ENCODE assay signal across 16 cellular contexts in the genomic region with DNA sequence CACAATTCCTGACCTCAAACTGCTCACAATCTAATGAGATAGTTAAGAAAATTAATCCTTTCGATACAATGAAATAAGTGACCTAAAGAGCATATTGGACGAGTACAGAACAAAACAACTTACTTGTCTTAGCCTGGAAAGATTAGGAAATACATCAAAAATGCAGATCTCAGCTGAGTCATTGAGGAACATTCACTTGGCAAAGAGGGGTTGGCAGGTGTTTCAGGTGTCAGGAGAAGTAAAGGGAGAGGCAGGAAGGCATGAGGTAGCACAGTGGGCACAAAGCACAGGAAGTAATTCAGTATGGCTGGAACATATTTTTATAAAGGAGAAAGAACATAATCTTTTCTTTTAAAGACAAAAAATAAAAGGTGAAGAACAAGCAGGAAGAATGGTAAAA.
DNase-seq lines count a peak whose midpoint lies in the region; ATAC-seq and TF ChIP-seq lines count a peak whose summit lies in the region.
"Had no signal": no experiment of that assay in that cellular context is flagged by ENCODE, and none has a peak within 500 bp of the region (broad histone marks: within the 10 kb centered on the region; RNA-seq: fewer than 3 reads in every experiment).

No MANE protein-coding gene starts in this region.

- no peaks in the 10 kb centered on the region for H3K79me2 ChIP-seq in mammary epithelial cell (ENCODE audit: insufficient read depth, low read length)

- in situ Hi-C loops in mammary epithelial cell (cut with MboI; ENCODE audit: low sequenced_read_pairs in 2 of 2) = no loop called here

- no peaks in the 10 kb centered on the region for H3K36me3 Mint-ChIP-seq in activated T-helper 1 cell treated with anti-CD3 and anti-CD28 coated beads, Interleukin-12 subunit alpha, Interleukin-12 subunit beta, Interleukin-2, Interleukin-4 antibody, amounts not matched to agents 30 ng/mL and 10 ng/mL and 1 ng/mL, durations not matched to agents 14 hours and 24 hours and 36 hours (ENCODE audit: low read depth)
- H3K36me3 Mint-ChIP-seq: CD8-positive, alpha-beta memory T cell had no signal

- DNase-seq in DMS53 (lab: John Stamatoyannopoulos, UW) = peak; percentile 5
- no peak for DNase-seq in DMS53 treated with DMSO at 0.1 percent for 48 hours (lab: John Stamatoyannopoulos, UW; ENCODE audit: unreplicated experiment)
- peak; percentile 75 for DNase-seq in mammary epithelial cell
- peak; percentile 80 to 92 for DNase-seq in foreskin keratinocyte
- peak; percentile 6 for DNase-seq in renal cortical epithelial cell (ENCODE audit: low read depth)
- DNase-seq in activated T-helper 1 cell treated with anti-CD3 and anti-CD28 coated beads, Interleukin-12 subunit alpha, Interleukin-12 subunit beta, Interleukin-2, Interleukin-4 antibody, amounts not matched to agents 30 ng/mL and 10 ng/mL and 1 ng/mL, durations not matched to agents 14 hours and 24 hours and 36 hours (ENCODE audit: low spot score) = no peak
- DNase-seq in body of pancreas = no peak
- DNase-seq: CD8-positive, alpha-beta memory T cell; DMS79; GOT3 had no signal

- no peak overlapping the region for H3K4me3 Mint-ChIP-seq in activated T-helper 1 cell treated with anti-CD3 and anti-CD28 coated beads, Interleukin-12 subunit alpha, Interleukin-12 subunit beta, Interleukin-2, Interleukin-4 antibody, amounts not matched to agents 30 ng/mL and 10 ng/mL and 1 ng/mL, durations not matched to agents 14 hours and 24 hours and 36 hours
- H3K4me3 Mint-ChIP-seq: CD8-positive, alpha-beta memory T cell had no signal

- H3K36me3 ChIP-seq in mammary epithelial cell (ENCODE audit: insufficient read depth, low read length) (no peaks in the 10 kb centered on the region), body of pancreas (replicated peaks in 1 of 2; ENCODE audit: insufficient read depth in 1 of 2, low read depth in 2 of 2) (no peaks in the 10 kb centered on the region)
- H3K36me3 ChIP-seq: BLaER1, HAP-1 had no signal

- H3K9me3 Mint-ChIP-seq in activated T-helper 1 cell treated with anti-CD3 and anti-CD28 coated beads, Interleukin-12 subunit alpha, Interleukin-12 subunit beta, Interleukin-2, Interleukin-4 antibody, amounts not matched to agents 30 ng/mL and 10 ng/mL and 1 ng/mL, durations not matched to agents 14 hours and 24 hours and 36 hours = no peaks in the 10 kb centered on the region
- H3K9me3 Mint-ChIP-seq: CD8-positive, alpha-beta memory T cell had no signal

- no peak overlapping the region for H3K27ac Mint-ChIP-seq in activated T-helper 1 cell treated with anti-CD3 and anti-CD28 coated beads, Interleukin-12 subunit alpha, Interleukin-12 subunit beta, Interleukin-2, Interleukin-4 antibody, amounts not matched to agents 30 ng/mL and 10 ng/mL and 1 ng/mL, durations not matched to agents 14 hours and 24 hours and 36 hours
- H3K27ac Mint-ChIP-seq: CD8-positive, alpha-beta memory T cell had no signal

- H3K27me3 ChIP-seq in mammary epithelial cell (ENCODE audit: insufficient read depth, low read length) = no peaks in the 10 kb centered on the region
- no peaks in the 10 kb centered on the region for H3K27me3 ChIP-seq in foreskin keratinocyte
- H3K27me3 ChIP-seq in body of pancreas = no peaks in the 10 kb centered on the region
- H3K27me3 ChIP-seq: BLaER1 had no signal

- no peaks in the 10 kb centered on the region for H3K4me1 Mint-ChIP-seq in activated T-helper 1 cell treated with anti-CD3 and anti-CD28 coated beads, Interleukin-12 subunit alpha, Interleukin-12 subunit beta, Interleukin-2, Interleukin-4 antibody, amounts not matched to agents 30 ng/mL and 10 ng/mL and 1 ng/mL, durations not matched to agents 14 hours and 24 hours and 36 hours (ENCODE audit: low read depth)
- H3K4me1 Mint-ChIP-seq: CD8-positive, alpha-beta memory T cell had no signal

- TF ChIP-seq CTCF in mammary epithelial cell (conservative IDR thresholded peaks at IDR 0.05 in 1 of 2, IDR thresholded peaks at IDR 0.05 in 1 of 2; ENCODE audit: extremely low read depth in 1 of 2, insufficient read depth in 1 of 2, low read depth in 1 of 2, low read length in 2 of 2) = no peak
- no peak for TF ChIP-seq CTCF in foreskin keratinocyte (conservative IDR thresholded peaks at IDR 0.05)
- TF ChIP-seq CTCF in body of pancreas (IDR thresholded peaks at IDR 0.05) = no peak

- H2AFZ ChIP-seq in mammary epithelial cell (ENCODE audit: low read depth, low read length) = peak overlapping the region; percentile 43

- dilution Hi-C loops in mammary epithelial cell (cut with HindIII; ENCODE audit: low sequenced_read_pairs) = no loop called here

- H3K4me1 ChIP-seq in mammary epithelial cell (ENCODE audit: insufficient read depth, low read length) (peaks cover 9% of the 10 kb centered on the region), foreskin keratinocyte (peaks cover 15% of the 10 kb centered on the region), body of pancreas (no peaks in the 10 kb centered on the region)
- H3K4me1 ChIP-seq: BLaER1, HAP-1 had no signal

- no peaks in the 10 kb centered on the region for H3K9me3 ChIP-seq in mammary epithelial cell (replicated peaks; ENCODE audit: insufficient read depth, low read length)
- no peaks in the 10 kb centered on the region for H3K9me3 ChIP-seq in body of pancreas
- H3K9me3 ChIP-seq: BLaER1, HAP-1 had no signal

- no peak overlapping the region for H3K9ac ChIP-seq in mammary epithelial cell (ENCODE audit: insufficient read depth, low read length)
- H3K9ac ChIP-seq: BLaER1 had no signal

- CTCF ChIA-PET in mammary epithelial cell (lab: Charles Lee; ENCODE audit: low non-redundant PET) = no interaction called here

- H4K20me1 ChIP-seq in mammary epithelial cell (ENCODE audit: insufficient read depth, low read length) = no peaks in the 10 kb centered on the region
- H4K20me1 ChIP-seq: BLaER1 had no signal

- H3K4me3 ChIP-seq in mammary epithelial cell (replicated peaks in 1 of 3; ENCODE audit: insufficient read depth in 1 of 3, low read depth in 2 of 3, low read length in 3 of 3) (no peak overlapping the region), body of pancreas (no peak overlapping the region)
- H3K4me3 ChIP-seq: BLaER1, GM12878, HAP-1 had no signal

- H3K27ac ChIP-seq in mammary epithelial cell (ENCODE audit: insufficient read depth, low read depth, low read length) (no peak overlapping the region), foreskin keratinocyte (no peak overlapping the region), body of pancreas (no peak overlapping the region)
- H3K27ac ChIP-seq: 22Rv1, BLaER1 had no signal

- TF ChIP-seq POLR2A in body of pancreas (IDR thresholded peaks at IDR 0.05) = no peak

- ATAC-seq in foreskin keratinocyte (peak; percentile 67), HG02840 (IDR thresholded peaks at IDR 0.05; ENCODE audit: low FRiP score, unreplicated experiment) (no peak), body of pancreas (no peak)
- ATAC-seq: GM12878, HepG2 had no signal

- intact Hi-C loops in mammary epithelial cell (cut with micrococcal nuclease) (no loop called here), body of pancreas (cut with DNase I) (no loop called here)
- intact Hi-C loops in activated T-helper 1 cell treated with anti-CD3 and anti-CD28 coated beads, Interleukin-12 subunit alpha, Interleukin-12 subunit beta, Interleukin-2, Interleukin-4 antibody, amounts not matched to agents 30 ng/mL and 10 ng/mL and 1 ng/mL, durations not matched to agents 14 hours and 24 hours and 36 hours (cut with micrococcal nuclease) = no loop called here

- peak overlapping the region; percentile 13 for H3K4me2 ChIP-seq in mammary epithelial cell (ENCODE audit: insufficient read depth, low read depth, low read length)
- H3K4me2 ChIP-seq: BLaER1 had no signal

- no peaks in the 10 kb centered on the region for H3K27me3 Mint-ChIP-seq in activated T-helper 1 cell treated with anti-CD3 and anti-CD28 coated beads, Interleukin-12 subunit alpha, Interleukin-12 subunit beta, Interleukin-2, Interleukin-4 antibody, amounts not matched to agents 30 ng/mL and 10 ng/mL and 1 ng/mL, durations not matched to agents 14 hours and 24 hours and 36 hours (ENCODE audit: insufficient read depth)
- H3K27me3 Mint-ChIP-seq: CD8-positive, alpha-beta memory T cell had no signal

- BruUV-seq in mammary epithelial cell (replicated peaks; lab: Mats Ljungman, UMichigan) = no TSS peak

- WGBS in mammary epithelial cell (ENCODE audit: low coverage, missing lambda C conversion rate) = 42% methylated on average over 2 of the region's 2 CpGs
- WGBS in body of pancreas, 2 donors = 66 to 75% methylated on average over 2 of the region's 2 CpGs

Comparison
In these comparisons a context has a peak if more than half of its experiments do, and no peak if none do; other contexts are left out.
1. DNase-seq: peak in DMS53 (single experiment), mammary epithelial cell (single experiment), foreskin keratinocyte (2 of 2) and renal cortical epithelial cell (single experiment); none in DMS53 treated with DMSO at 0.1 percent for 48 hours (single experiment), activated T-helper 1 cell treated with anti-CD3 and anti-CD28 coated beads, Interleukin-12 subunit alpha, Interleukin-12 subunit beta, Interleukin-2, Interleukin-4 antibody, amounts not matched to agents 30 ng/mL and 10 ng/mL and 1 ng/mL, durations not matched to agents 14 hours and 24 hours and 36 hours (single experiment) and body of pancreas (0 of 4).